Comparison of ENCODE assay signal across 8 cellular contexts in genomic region chr11:62542750-62543567, GRCh38. TPM values are rescaled to one million over a fixed set of nuclear protein-coding genes. Genes with fewer than 3 reads are reported as not detected.
A peak's percentile ranks its signal among the peaks of the same experiment; 100 is the strongest.
DNase-seq lines count a peak whose midpoint lies in the region; ATAC-seq and TF ChIP-seq lines count a peak whose summit lies in the region.

No MANE protein-coding gene starts in this region.

- H3K4me1 Mint-ChIP-seq in CD14-positive monocyte = peaks cover 74% of the 10 kb centered on the region

- TF ChIP-seq CTCF in CD14-positive monocyte (IDR thresholded peaks at IDR 0.05) = peak; percentile 100

- H3K27ac Mint-ChIP-seq in CD14-positive monocyte = peak overlapping the region; percentile 93 to 100 (median 96)

- intact Hi-C loops in CD14-positive monocyte (cut with micrococcal nuclease) (loop anchor here (1.0 to 10.0 kb wide), 5 partner anchors 10 to 571 kb away; no protein-coding TSS in a partner anchor), left colon (cut with DNase I, micrococcal nuclease) (loop anchor here (5.0 to 10.0 kb wide), 2 partner anchors 116 to 118 kb away; no protein-coding TSS in a partner anchor)

- peaks cover 10 to 44% of the 10 kb centered on the region in 2 donors for H3K36me3 Mint-ChIP-seq in CD14-positive monocyte

- peak overlapping the region; percentile 87 for H3K27ac ChIP-seq in cingulate gyrus (ENCODE audit: low read depth, low read length)

- ATAC-seq in GM21423 (IDR thresholded peaks at IDR 0.05; ENCODE audit: unreplicated experiment) = peak; percentile 24
- peak; percentile 35 for ATAC-seq in left colon
- no peak for ATAC-seq in HG03457 (IDR thresholded peaks at IDR 0.05; ENCODE audit: unreplicated experiment)

- peak overlapping the region; percentile 96 to 98 for H3K4me3 Mint-ChIP-seq in CD14-positive monocyte

- peaks cover 0 to 3% (median 0%) of the 10 kb centered on the region in 7 donors for H3K9me3 Mint-ChIP-seq in CD14-positive monocyte

- DNase-seq in CD14-positive monocyte (ENCODE audit: low spot score) = peak; percentile 89
- DNase-seq in NCI-H2227 (lab: John Stamatoyannopoulos, UW; ENCODE audit: unreplicated experiment) = peak; percentile 75
- peak; percentile 63 to 64 for DNase-seq in activated CD4-positive, alpha-beta T cell treated with anti-CD3 and anti-CD28 coated beads for 24 hours (ENCODE audit: low read depth in 2 of 2)
- DNase-seq in left colon = peak; percentile 83 to 88
- peak; percentile 81 for DNase-seq in stimulated activated CD4-positive, alpha-beta T cell treated with anti-CD3 and anti-CD28 coated beads, Interleukin-2, amount 100 ng/mL, for 24 hours

- H3K27me3 Mint-ChIP-seq in CD14-positive monocyte (ENCODE audit: low read depth in 3 of 3) = peaks cover 0 to 13% (median 4%) of the 10 kb centered on the region in 3 donors

RNA-seq across cellular contexts. Expression of gene AHNAK, which starts 3.6 kb away (rescaled TPM):
- polyA plus RNA-seq in CD14-positive monocyte = 100 to 1,000 TPM in 1 of 2 donors, 10 to 100 TPM in 1; 80.0 to 103 TPM
- 100 to 1,000 TPM; 629 to 631 TPM for total RNA-seq in left colon

RNA-seq across cellular contexts. Expression of gene EEF1G, which starts 30.7 kb away (rescaled TPM):
- 100 to 1,000 TPM; 490 to 491 TPM for polyA plus RNA-seq in CD14-positive monocyte
- 1,000 to 10,000 TPM; 1,192 to 1,207 TPM for total RNA-seq in left colon

RNA-seq across cellular contexts. Expression of gene TUT1, which starts 48.4 kb away (rescaled TPM):
- 1 to 10 TPM; 1.8 to 2.1 TPM for polyA plus RNA-seq in CD14-positive monocyte
- 10 to 100 TPM; 14.0 to 14.7 TPM for total RNA-seq in left colon

RNA-seq across cellular contexts. Expression of gene MTA2, which starts 58.7 kb away (rescaled TPM):
- 10 to 100 TPM; 14.0 to 17.6 TPM for polyA plus RNA-seq in CD14-positive monocyte
- 10 to 100 TPM; 84.5 to 96.6 TPM for total RNA-seq in left colon
